ENCODE assay signal across 19 cellular contexts in the genomic region with DNA sequence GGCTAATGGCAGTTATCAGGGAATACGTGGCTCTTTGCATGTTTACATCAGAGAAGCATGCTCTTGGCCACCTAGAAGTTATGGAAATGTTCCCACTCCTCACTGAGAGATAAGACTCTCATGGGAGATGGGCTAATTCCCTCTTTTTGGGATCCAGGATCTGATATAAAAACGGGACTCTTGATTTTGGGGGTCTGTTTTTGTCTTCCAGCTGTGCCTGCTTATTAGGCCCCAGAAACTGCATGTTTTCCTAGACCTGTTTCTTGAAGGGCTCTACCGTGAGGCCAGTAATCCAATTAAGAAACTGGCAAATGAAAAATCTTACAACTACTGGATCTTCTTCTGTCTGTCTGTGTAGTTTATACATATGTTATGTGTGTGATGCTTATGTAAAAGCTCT. TPM values are rescaled to one million over a fixed set of nuclear protein-coding genes. Genes with fewer than 3 reads are reported as not detected.
DNase-seq lines count a peak whose midpoint lies in the region; ATAC-seq, FAIRE-seq and TF ChIP-seq lines count a peak whose summit lies in the region.
"Had no signal": no experiment of that assay in that cellular context is flagged by ENCODE, and none has a peak within 500 bp of the region (broad histone marks: within the 10 kb centered on the region; RNA-seq: fewer than 3 reads in every experiment).

No MANE protein-coding gene starts in this region.

- FAIRE-seq in GM12878 (lab: Jason Lieb, UNC): no peak

- RAD21 ChIA-PET in HCT116 (lab: Charles Lee; ENCODE audit: low non-redundant PET in 1 of 2, low total read pairs in 2 of 2, uncharacterized antibody in 2 of 2, unreplicated experiment in 2 of 2) (no interaction called here), GM12878 (lab: Charles Lee; ENCODE audit: unreplicated experiment) (no interaction called here)

- no TSS peak for BruUV-seq in HCT116 (replicated peaks; lab: Mats Ljungman, UMichigan)
- no TSS peak for BruUV-seq in GM12878 (replicated peaks; lab: Mats Ljungman, UMichigan)
- BruUV-seq in PC-3 (replicated peaks; lab: Mats Ljungman, UMichigan): no TSS peak

- H3K9me2 ChIP-seq in HCT116 (ENCODE audit: insufficient read depth) (no peaks in the 10 kb centered on the region; the same call in 1 of the 2 replicates), PC-3 (replicated peaks; ENCODE audit: low read length) (no peaks in the 10 kb centered on the region)

- H2AFZ ChIP-seq in HCT116 (ENCODE audit: low read depth, low read length, poor library complexity, severe bottlenecking): no peak overlapping the region
- H2AFZ ChIP-seq in GM12878 (ENCODE audit: control insufficient read depth, low read depth, low read length): no peak overlapping the region
- H2AFZ ChIP-seq in PC-3 (ENCODE audit: low read length): no peak overlapping the region

- H3K4me3 ChIP-seq in HCT116 (replicated peaks in 1 of 2; ENCODE audit: low read depth in 1 of 2, low read length in 2 of 2): no peak overlapping the region
- no peak overlapping the region for H3K4me3 ChIP-seq in GM12878
- H3K4me3 ChIP-seq in PC-3 (ENCODE audit: low read length): no peak overlapping the region
- H3K4me3 ChIP-seq: SJSA1 had no signal

- intact Hi-C loops in HCT116 (cut with micrococcal nuclease): no loop called here
- intact Hi-C loops in GM12878 (cut with micrococcal nuclease; ENCODE audit: unreplicated experiment): no loop called here
- intact Hi-C loops in PC-3 (cut with micrococcal nuclease): no loop called here

- no peaks in the 10 kb centered on the region for H3F3A ChIP-seq in PC-3 (ENCODE audit: low read length, unreplicated experiment)

- SMC1A ChIA-PET in GM12878 (lab: Charles Lee; ENCODE audit: uncharacterized antibody, unreplicated experiment): interaction anchor here (0.8 to 1.0 kb wide), 2 partner anchors 20 to 387 kb away, joined by 4 read pairs; no protein-coding TSS in a partner anchor

- H3K9me3 ChIP-seq in HCT116 (ENCODE audit: control insufficient read depth in 1 of 2, insufficient read depth in 1 of 2, low read depth in 1 of 2, low read length in 2 of 2) (peaks cover 4 to 18% of the 10 kb centered on the region in 2 experiments; a peak in 1 of 4 replicates), GM12878 (replicated peaks; ENCODE audit: control insufficient read depth, insufficient read depth, low read length) (peaks cover 11% of the 10 kb centered on the region), PC-3 (ENCODE audit: low read length) (peaks cover 6% of the 10 kb centered on the region; the same call in 1 of the 2 replicates)

- TF ChIP-seq RAD21 in HCT116 (IDR thresholded peaks at IDR 0.05; ENCODE audit: low read depth) (no peak), GM12878 (IDR thresholded peaks at IDR 0.05; ENCODE audit: insufficient read depth, low read depth, low read length) (no peak)

- no peak overlapping the region for H3K9ac ChIP-seq in HCT116 (ENCODE audit: low read length)
- no peak overlapping the region for H3K9ac ChIP-seq in GM12878 (ENCODE audit: control insufficient read depth, insufficient read depth, low read length)
- no peak overlapping the region for H3K9ac ChIP-seq in PC-3 (ENCODE audit: low read length)
- H3K9ac ChIP-seq: BLaER1 treated with 17β-estradiol and CSF1 and Interleukin-3, amounts not matched to agents 10 nM and 100 nM had no signal

- TF ChIP-seq POLR2A in HCT116 (IDR thresholded peaks at IDR 0.05; ENCODE audit: borderline replicate concordance, extremely low read depth, insufficient read depth, insufficient read length) (no peak), GM12878 (IDR thresholded peaks at IDR 0.05; ENCODE audit: low read depth, low read length) (no peak)

- H3K36me3 ChIP-seq in HCT116 (ENCODE audit: control insufficient read depth in 1 of 2, insufficient read depth in 2 of 2, low read length in 2 of 2): peaks cover 0 to 20% of the 10 kb centered on the region in 2 experiments; a peak in 1 of 4 replicates
- H3K36me3 ChIP-seq in GM12878 (ENCODE audit: control insufficient read depth in 2 of 2, insufficient read depth in 2 of 2, low read length in 1 of 2): peaks cover 0 to 9% of the 10 kb centered on the region in 2 experiments
- peaks cover 65% of the 10 kb centered on the region for H3K36me3 ChIP-seq in PC-3 (ENCODE audit: low read depth, low read length)

- H4K20me1 ChIP-seq in HCT116 (ENCODE audit: insufficient read depth) (no peaks in the 10 kb centered on the region), GM12878 (ENCODE audit: control insufficient read depth, insufficient read depth) (no peaks in the 10 kb centered on the region), PC-3 (ENCODE audit: low read length) (no peaks in the 10 kb centered on the region)
- H4K20me1 ChIP-seq: BLaER1 treated with 17β-estradiol and CSF1 and Interleukin-3, amounts not matched to agents 10 nM and 100 nM had no signal

- H3K27ac ChIP-seq in HCT116 (ENCODE audit: low read depth, low read length): no peak overlapping the region
- H3K27ac ChIP-seq in GM12878 (ENCODE audit: control insufficient read depth, insufficient read depth): no peak overlapping the region
- H3K27ac ChIP-seq in PC-3 (ENCODE audit: low read length): no peak overlapping the region
- H3K27ac ChIP-seq: 22Rv1; BLaER1 treated with 17β-estradiol and CSF1 and Interleukin-3, amounts not matched to agents 10 nM and 100 nM; RWPE1; SJSA1 had no signal

- TF ChIP-seq CTCF in HCT116 (IDR thresholded peaks at IDR 0.05 in 2 of 3, conservative IDR thresholded peaks at IDR 0.05 in 1 of 3; ENCODE audit: borderline replicate concordance in 1 of 3, insufficient read depth in 1 of 3, low read depth in 2 of 3, low read length in 2 of 3): no peak
- TF ChIP-seq CTCF in GM12878 (IDR thresholded peaks at IDR 0.05 in 2 of 3, conservative IDR thresholded peaks at IDR 0.05 in 1 of 3; ENCODE audit: control insufficient read depth in 2 of 3, extremely low read depth in 1 of 3, insufficient read depth in 1 of 3, low read depth in 3 of 3, low read length in 3 of 3): no peak
- TF ChIP-seq CTCF in PC-3 (conservative IDR thresholded peaks at IDR 0.05; ENCODE audit: low read depth, low read length): no peak

- H3K27me3 ChIP-seq in HCT116 (ENCODE audit: insufficient read depth, low read length): no peaks in the 10 kb centered on the region
- no peaks in the 10 kb centered on the region for H3K27me3 ChIP-seq in GM12878 (replicated peaks in 1 of 2; ENCODE audit: control insufficient read depth in 2 of 2, insufficient read depth in 2 of 2, low read length in 1 of 2)
- H3K27me3 ChIP-seq in PC-3 (ENCODE audit: low read length): no peaks in the 10 kb centered on the region
- H3K27me3 ChIP-seq: BLaER1 treated with 17β-estradiol and CSF1 and Interleukin-3, amounts not matched to agents 10 nM and 100 nM; SJSA1 had no signal

- DNase-seq in DMS 273 (lab: John Stamatoyannopoulos, UW; ENCODE audit: unreplicated experiment) (peak; percentile 10), DMS 273 treated with DMSO at 0.1 percent for 48 hours (lab: John Stamatoyannopoulos, UW) (no peak), HCT116 (ENCODE audit: low read depth, low spot score) (no peak), GM12878 (ENCODE audit: low read depth, low spot score) (no peak), myocyte (ENCODE audit: low read depth) (peak; percentile 8), PC-3 (no peak)
- DNase-seq: HFFc6, Kasumi-1, NCI-H187 treated with DMSO at 0.1 percent for 48 hours, NCI-H2171, NCI-H510A, OCI-M1, SW 1271 had no signal

- H3K4me1 ChIP-seq in HCT116 (ENCODE audit: control insufficient read depth in 1 of 2, insufficient read depth in 2 of 2, low read length in 2 of 2): no peaks in the 10 kb centered on the region
- H3K4me1 ChIP-seq in GM12878 (ENCODE audit: control insufficient read depth, insufficient read depth, low read length): no peaks in the 10 kb centered on the region
- peaks cover 8% of the 10 kb centered on the region; the same call in 1 of the 2 replicates for H3K4me1 ChIP-seq in PC-3 (ENCODE audit: insufficient read depth, low read length)
- H3K4me1 ChIP-seq: BLaER1 treated with 17β-estradiol and CSF1 and Interleukin-3, amounts not matched to agents 10 nM and 100 nM had no signal

- 77% methylated on average over 3 of the region's 3 CpGs for WGBS in GM12878 (ENCODE audit: insufficient coverage, insufficient replicate concordance, low lambda C conversion rate, missing lambda C conversion rate)

- CTCF ChIA-PET in HCT116 (lab: Charles Lee) (no interaction called here), GM12878 (lab: Yijun Ruan, JAX) (interaction anchor here (0.7 kb wide), 1 partner anchor 138 kb away, joined by 3 read pairs; no protein-coding TSS in a partner anchor), PC-3 (lab: Charles Lee) (no interaction called here)

- in situ Hi-C loops in GM12878 (cut with MboI): no loop called here

- H3K4me2 ChIP-seq in HCT116 (ENCODE audit: low read length) (no peak overlapping the region), GM12878 (ENCODE audit: control insufficient read depth, insufficient read depth) (no peak overlapping the region), PC-3 (ENCODE audit: low read length) (no peak overlapping the region)
- H3K4me2 ChIP-seq: BLaER1 treated with 17β-estradiol and CSF1 and Interleukin-3, amounts not matched to agents 10 nM and 100 nM had no signal

- POLR2A ChIA-PET in HCT116 (lab: Charles Lee): no interaction called here
- POLR2A ChIA-PET in GM12878 (lab: Charles Lee): no interaction called here
- POLR2A ChIA-PET in PC-3 (lab: Charles Lee; ENCODE audit: unreplicated experiment): no interaction called here

- H3K79me2 ChIP-seq in HCT116 (ENCODE audit: insufficient read depth, low read length): no peaks in the 10 kb centered on the region
- H3K79me2 ChIP-seq in GM12878 (ENCODE audit: control insufficient read depth, insufficient read depth, low read length): no peaks in the 10 kb centered on the region
- H3K79me2 ChIP-seq in PC-3 (ENCODE audit: low read length): no peaks in the 10 kb centered on the region

- ATAC-seq in HCT116 (no peak), GM12878 (no peak), PC-3 (no peak), GM18517 (IDR thresholded peaks at IDR 0.05; ENCODE audit: unreplicated experiment) (no peak), HG03571 (IDR thresholded peaks at IDR 0.05; ENCODE audit: unreplicated experiment) (no peak)

- no peak for TF ChIP-seq EP300 in GM12878 (IDR thresholded peaks at IDR 0.05; ENCODE audit: borderline replicate concordance in 1 of 2, control insufficient read depth in 1 of 2, low read depth in 2 of 2, low read length in 2 of 2)

RNA-seq across cellular contexts. Expression of gene PTCH2, which starts 47.0 kb away (rescaled TPM):
- 1.3 TPM for total RNA-seq in HCT116 (2021; ENCODE audit: unreplicated experiment)
- polyA plus RNA-seq in HCT116 (2012): 0.69 and 0.80 TPM in 2 replicates
- 0.47 and 0.73 TPM in 2 replicates for total RNA-seq in GM12878 (2013; cell fraction: nucleolus; rRNA removed)
- 0.11 and 0.27 TPM in 2 replicates for total RNA-seq in GM12878 (2014; rRNA removed)
- 7.6 and 8.4 TPM in 2 replicates for total RNA-seq in GM12878 (2014; rRNA removed; fragmentation: Illumina TruSeq; extraction: Trizol)
- 0.87 and 0.96 TPM in 2 replicates for total RNA-seq in GM12878 (2021)
- 0.05 TPM for polyA plus RNA-seq in GM12878 (2011; ENCODE audit: low read depth)
- 0.07 and 0.16 TPM in 2 replicates for polyA plus RNA-seq in GM12878 (2011; rRNA removed)
- polyA plus RNA-seq in GM12878 (2011; cell fraction: cytosol; rRNA removed): 0.06 and 0.07 TPM in 2 replicates
- polyA plus RNA-seq in GM12878 (2011; cell fraction: nucleus; rRNA removed): 0.45 and 0.64 TPM in 2 replicates
- polyA plus RNA-seq in GM12878 (2012): 0.14 TPM in 2 replicates
- 0.03 TPM in 1 of 2 replicates, not detected in the other for polyA plus RNA-seq in GM12878 (2014; fragmentation: Illumina TruSeq; extraction: Trizol)
- polyA plus RNA-seq in GM12878 (2014; fragmentation: Nextera tagmentation; extraction: Ambion mirVana): under 1 TPM; 0.06 to 0.18 TPM
- polyA plus RNA-seq in GM12878 (2014; rRNA removed): 0.06 and 0.09 TPM in 2 replicates
- polyA plus RNA-seq in GM12878 (2016; fragmentation: Nextera tagmentation; extraction: Ambion mirVana): under 1 TPM; 0.04 to 0.33 TPM
- polyA minus RNA-seq in GM12878 (2011; rRNA and poly(A)+ RNA removed): 0.21 TPM in 1 of 2 replicates, not detected in the other
- polyA minus RNA-seq in GM12878 (2011; cell fraction: cytosol; rRNA and poly(A)+ RNA removed): 2.3 and 3.4 TPM in 2 replicates
- polyA minus RNA-seq in GM12878 (2011; cell fraction: nucleus; rRNA and poly(A)+ RNA removed): 0.12 and 0.29 TPM in 2 replicates
- 0.05 and 0.51 TPM in 2 replicates for total RNA-seq in myocyte
- polyA plus RNA-seq in myocyte (2012): 0.69 TPM
- 0.12 TPM in 1 of 2 replicates, not detected in the other for total RNA-seq in PC-3 (2014; rRNA removed)

Comparison
In these comparisons a context has a peak if more than half of its experiments do, and no peak if none do; other contexts are left out.
1. DNase-seq: peak in DMS 273 (single experiment) and myocyte (single experiment); none in DMS 273 treated with DMSO at 0.1 percent for 48 hours (single experiment), HCT116 (single experiment), GM12878 (single experiment) and PC-3 (single experiment).